In genomic region chr1:243559575-243560172, GRCh38 we compare ENCODE assay signal across 1 cellular context.
TF ChIP-seq lines count a peak whose summit lies in the region.

No MANE protein-coding gene starts in this region.

TF ChIP-seq in WTC11, 78 proteins besides CTCF, POLR2A, EP300 and RAD21 (continued from another document):
- TF ChIP-seq ATF6 (CRISPR knock-in tag; IDR thresholded peaks at IDR 0.05), result no peak
